In the genomic region with DNA sequence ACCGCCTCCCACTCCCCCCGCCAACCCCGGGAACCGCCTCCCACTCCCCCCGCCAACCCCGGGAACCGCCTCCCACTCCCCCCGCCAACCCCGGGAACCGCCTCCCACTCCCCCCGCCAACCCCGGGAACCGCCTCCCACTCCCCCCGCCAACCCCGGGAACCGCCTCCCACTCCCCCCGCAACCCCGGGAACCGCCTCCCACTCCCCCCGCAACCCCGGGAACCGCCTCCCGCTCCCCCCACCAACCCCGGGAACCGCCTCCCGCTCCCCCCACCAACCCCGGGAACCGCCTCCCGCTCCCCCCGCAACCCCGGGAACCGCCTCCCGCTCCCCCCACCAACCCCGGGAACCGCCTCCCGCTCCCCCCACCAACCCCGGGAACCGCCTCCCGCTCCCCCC, we compare ENCODE assay signal across 10 cellular contexts. TPM values are rescaled to one million over a fixed set of nuclear protein-coding genes. Genes with fewer than 3 reads are reported as not detected.
"Had no signal": no experiment of that assay in that cellular context is flagged by ENCODE, and none has a peak within 500 bp of the region (broad histone marks: within the 10 kb centered on the region; RNA-seq: fewer than 3 reads in every experiment).

No MANE protein-coding gene starts in this region.

RNA-seq across cellular contexts. Expression of gene PERM1, which starts 5.1 kb away (rescaled TPM):
- total RNA-seq: left lung; lung microvascular endothelial cell; mesenteric fat pad; naive thymus-derived CD4-positive, alpha-beta T cell; natural killer cell treated with Interleukin-12 subunit alpha and Interleukin-12 subunit beta and Interleukin-15 and Interleukin-18, amount 100 ng/mL, for 72 hours; neural crest cell; osteoblast; pulmonary artery endothelial cell; sciatic nerve had no signal
- polyA plus RNA-seq: keratinocyte; naive thymus-derived CD4-positive, alpha-beta T cell had no signal

RNA-seq across cellular contexts. Expression of gene PLEKHN1, which starts 10.5 kb away (rescaled TPM):
- total RNA-seq: neural crest cell had no signal

RNA-seq across cellular contexts. Expression of gene HES4, which starts 23.1 kb away (rescaled TPM):
- total RNA-seq: natural killer cell treated with Interleukin-12 subunit alpha and Interleukin-12 subunit beta and Interleukin-15 and Interleukin-18, amount 100 ng/mL, for 72 hours had no signal
